Comparison of ENCODE assay signal across 2 cellular contexts in genomic region chr21:44627181-44627822, GRCh38.
TF ChIP-seq lines count a peak whose summit lies in the region.

No MANE protein-coding gene starts in this region.

TF ChIP-seq in Ishikawa, 13 proteins besides CTCF, POLR2A, EP300 and RAD21:
- peak; percentile 40; the same call in 1 of the 2 replicates for TF ChIP-seq NFIC (IDR thresholded peaks at IDR 0.05)
- TF ChIP-seq TCF12 (IDR thresholded peaks at IDR 0.05; ENCODE audit: low read depth) = peak; percentile 20; the same call in 1 of the 2 replicates
- TF ChIP-seq TEAD4 (IDR thresholded peaks at IDR 0.05) = 0 out of 2 replicates have a peak, but pooled peaks have one; percentile 13

TF ChIP-seq in K562, 482 proteins besides CTCF, POLR2A, EP300 and RAD21:
- 0 out of 2 replicates have a peak, but pooled peaks have one; percentile 35 for TF ChIP-seq ZKSCAN1 (IDR thresholded peaks at IDR 0.05; ENCODE audit: low read depth, low read length)
